Comparison of ENCODE assay signal across 13 cellular contexts in the genomic region with DNA sequence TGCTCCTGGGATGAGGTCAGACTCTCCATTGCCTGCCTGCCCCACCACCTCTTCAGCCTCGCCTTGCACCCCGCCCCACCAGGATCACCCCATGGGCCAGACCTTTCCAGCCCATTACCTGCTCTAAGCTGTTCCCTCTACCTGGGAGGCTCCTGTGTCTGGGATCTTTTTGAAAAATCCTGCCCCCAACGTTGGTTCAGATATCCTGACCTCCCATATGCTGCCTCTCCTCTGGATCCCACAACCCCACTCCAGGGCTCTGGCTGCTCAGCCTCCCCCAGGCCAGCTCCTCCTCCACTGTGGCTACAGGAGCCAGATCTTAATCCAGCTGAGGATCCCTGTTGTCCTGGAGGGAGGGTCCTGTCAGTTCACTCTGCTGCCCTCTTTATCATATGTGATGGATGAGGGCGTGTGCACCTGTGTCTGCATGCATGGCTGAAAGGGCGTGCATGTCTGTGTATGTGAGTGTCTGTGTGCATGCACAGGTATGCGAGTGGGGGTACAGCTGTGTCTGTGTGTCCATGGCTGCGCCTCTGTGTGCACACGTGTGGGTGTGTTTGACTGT. TPM values are rescaled to one million over a fixed set of nuclear protein-coding genes. Genes with fewer than 3 reads are reported as not detected.
"Had no signal": no experiment of that assay in that cellular context is flagged by ENCODE, and none has a peak within 500 bp of the region (broad histone marks: within the 10 kb centered on the region; RNA-seq: fewer than 3 reads in every experiment).

No MANE protein-coding gene starts in this region.

- H3K4me3 Mint-ChIP-seq: activated naive CD8-positive, alpha-beta T cell; mesothelial cell of epicardium; stimulated activated memory B cell treated with anti-CD40 and anti-IgM and Interleukin-4, amounts not matched to agents 10 μg/mL and 1 μg/mL and 100 μg/mL, for 72 hours had no signal

- H3K27me3 ChIP-seq: right atrium auricular region, transverse colon had no signal

- H3K4me3 ChIP-seq: lower lobe of right lung, right atrium auricular region, SK-N-MC, transverse colon had no signal

- H3K27ac Mint-ChIP-seq: activated naive CD8-positive, alpha-beta T cell; mesothelial cell of epicardium; stimulated activated memory B cell treated with anti-CD40 and anti-IgM and Interleukin-4, amounts not matched to agents 10 μg/mL and 1 μg/mL and 100 μg/mL, for 72 hours had no signal

- H3K27me3 Mint-ChIP-seq: activated naive CD8-positive, alpha-beta T cell had no signal

- H3K9me3 Mint-ChIP-seq: mesothelial cell of epicardium; stimulated activated memory B cell treated with anti-CD40 and anti-IgM and Interleukin-4, amounts not matched to agents 10 μg/mL and 1 μg/mL and 100 μg/mL, for 72 hours had no signal

- H3K9me3 ChIP-seq: lower lobe of right lung, right atrium auricular region, transverse colon had no signal

- ATAC-seq: stimulated activated memory B cell treated with anti-CD40 and anti-IgM and Interleukin-4, amounts not matched to agents 10 μg/mL and 1 μg/mL and 100 μg/mL, for 72 hours had no signal

- H3K36me3 Mint-ChIP-seq: activated naive CD8-positive, alpha-beta T cell; mesothelial cell of epicardium; stimulated activated memory B cell treated with anti-CD40 and anti-IgM and Interleukin-4, amounts not matched to agents 10 μg/mL and 1 μg/mL and 100 μg/mL, for 72 hours had no signal

- H3K4me1 ChIP-seq: right atrium auricular region, transverse colon had no signal

- H3K36me3 ChIP-seq: lower lobe of right lung, right atrium auricular region, transverse colon had no signal

- DNase-seq: activated CD4-positive, alpha-beta T cell treated with anti-CD3 and anti-CD28 coated beads, Interleukin-2, amount 50 U/mL, for 1 hour; foreskin melanocyte; kidney; lower lobe of right lung; stimulated activated CD4-positive, alpha-beta T cell treated with anti-CD3 and anti-CD28 coated beads, Interleukin-1b, Interleukin-23, amount 100 ng/mL, for 48 hours; T-helper 2 cell; transverse colon had no signal

- H3K27ac ChIP-seq: lower lobe of right lung, right atrium auricular region, SK-N-MC, transverse colon had no signal

RNA-seq across cellular contexts. Expression of gene TLR9, which starts 49.2 kb away (rescaled TPM):
- total RNA-seq: right atrium auricular region, subcutaneous adipose tissue had no signal
